Comparison of ENCODE assay signal across 1 cellular context in the genomic region with DNA sequence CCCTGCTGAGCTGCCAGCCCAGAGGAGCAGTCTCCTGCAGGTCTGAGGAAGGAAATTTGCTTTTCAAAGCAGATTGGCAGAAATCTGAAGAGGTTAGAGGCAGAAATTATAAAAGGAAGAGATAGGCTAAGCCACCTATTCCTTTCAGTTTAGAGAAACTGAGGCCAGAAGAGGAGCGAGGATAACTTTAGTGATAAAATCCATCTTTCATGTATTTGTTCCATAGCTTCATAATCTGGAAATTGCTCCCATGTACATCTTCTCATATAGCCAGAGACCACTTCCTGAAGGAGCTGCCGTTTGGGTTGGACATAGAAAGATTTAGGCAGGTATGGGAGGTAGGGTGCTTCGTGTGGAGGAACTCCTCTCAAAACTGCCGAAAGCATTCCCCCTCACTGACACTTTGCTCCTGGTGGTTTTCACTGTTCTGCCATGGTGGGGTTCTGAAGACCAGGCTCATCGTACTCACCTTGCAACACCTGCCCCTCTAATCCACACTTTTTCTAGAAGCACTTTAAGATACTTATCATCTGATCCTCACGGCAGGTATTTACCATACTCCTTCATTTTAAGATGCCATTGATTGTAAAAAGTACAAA.
TF ChIP-seq lines count a peak whose summit lies in the region.

No MANE protein-coding gene starts in this region.

TF ChIP-seq in WTC11, 78 proteins besides CTCF, POLR2A, EP300 and RAD21 (continued from another document):
- TF ChIP-seq, protein P1, sequence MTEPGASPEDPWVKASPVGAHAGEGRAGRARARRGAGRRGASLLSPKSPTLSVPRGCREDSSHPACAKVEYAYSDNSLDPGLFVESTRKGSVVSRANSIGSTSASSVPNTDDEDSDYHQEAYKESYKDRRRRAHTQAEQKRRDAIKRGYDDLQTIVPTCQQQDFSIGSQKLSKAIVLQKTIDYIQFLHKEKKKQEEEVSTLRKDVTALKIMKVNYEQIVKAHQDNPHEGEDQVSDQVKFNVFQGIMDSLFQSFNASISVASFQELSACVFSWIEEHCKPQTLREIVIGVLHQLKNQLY (CRISPR knock-in tag; IDR thresholded peaks at IDR 0.05) = no peak
- TF ChIP-seq KAT7 (CRISPR knock-in tag; IDR thresholded peaks at IDR 0.05; ENCODE audit: borderline replicate concordance) = no peak
